8 cellular contexts compared by ENCODE assay signal in genomic region chrX:15471016-15471415, GRCh38. TPM values are rescaled to one million over a fixed set of nuclear protein-coding genes. Genes with fewer than 3 reads are reported as not detected.
DNase-seq lines count a peak whose midpoint lies in the region; ATAC-seq and TF ChIP-seq lines count a peak whose summit lies in the region.

No MANE protein-coding gene starts in this region.

- DNase-seq in AG10803 (ENCODE audit: low read depth) (peak; percentile 76), OCI-M1 (lab: John Stamatoyannopoulos, UW) (peak; percentile 84), activated T-helper 1 cell treated with Interleukin-2 at 50 U/mL for 16 hours (ENCODE audit: low read depth) (peak; percentile 18), fibroblast of the aortic adventitia (ENCODE audit: low read depth) (peak; percentile 77), nucleus accumbens (lab: John Stamatoyannopoulos, UW) (peak in 42 of 56 donors; percentile 0 to 63 (median 17)), type B pancreatic cell (ENCODE audit: extremely low spot score, unreplicated experiment) (no peak)

- H3K27me3 Mint-ChIP-seq in type B pancreatic cell = no peaks in the 10 kb centered on the region

- peak; percentile 74 for TF ChIP-seq CTCF in AG10803 (conservative IDR thresholded peaks at IDR 0.05; ENCODE audit: low read length)
- peak; percentile 94 for TF ChIP-seq CTCF in fibroblast of the aortic adventitia (IDR thresholded peaks at IDR 0.05; ENCODE audit: insufficient read depth, low read length)
- peak; percentile 92 for TF ChIP-seq CTCF in type B pancreatic cell (conservative IDR thresholded peaks at IDR 0.05)

- H3K36me3 Mint-ChIP-seq in type B pancreatic cell = no peaks in the 10 kb centered on the region

- peak; percentile 80 for ATAC-seq in GM18868 (IDR thresholded peaks at IDR 0.05; ENCODE audit: unreplicated experiment)
- peak; percentile 77 for ATAC-seq in HG03442 (IDR thresholded peaks at IDR 0.05; ENCODE audit: unreplicated experiment)

- H3K27ac Mint-ChIP-seq in type B pancreatic cell = peak overlapping the region; percentile 3

- no peaks in the 10 kb centered on the region for H3K9me3 Mint-ChIP-seq in type B pancreatic cell

- H3K4me3 Mint-ChIP-seq in type B pancreatic cell = no peak overlapping the region

- peaks cover 12% of the 10 kb centered on the region for H3K4me1 Mint-ChIP-seq in type B pancreatic cell (ENCODE audit: unreplicated experiment)

- no peak overlapping the region for H3K4me3 ChIP-seq in AG10803 (ENCODE audit: low read length)
- no peak overlapping the region for H3K4me3 ChIP-seq in fibroblast of the aortic adventitia (ENCODE audit: low read depth, low read length)

RNA-seq across cellular contexts. Expression of gene PIR, which starts 22.1 kb away (rescaled TPM):
- 15.9 and 40.8 TPM in 2 replicates for total RNA-seq in fibroblast of the aortic adventitia (ENCODE audit: low replicate concordance)
- 23.6 and 36.2 TPM in 2 replicates for total RNA-seq in type B pancreatic cell (ENCODE audit: low replicate concordance)

RNA-seq across cellular contexts. Expression of gene BMX, which starts 29.6 kb away (rescaled TPM):
- total RNA-seq in fibroblast of the aortic adventitia (ENCODE audit: low replicate concordance) (0.18 and 0.90 TPM in 2 replicates), type B pancreatic cell (ENCODE audit: low replicate concordance) (0.24 TPM in 1 of 2 replicates, not detected in the other)
